32 cellular contexts compared by ENCODE assay signal in the genomic region with DNA sequence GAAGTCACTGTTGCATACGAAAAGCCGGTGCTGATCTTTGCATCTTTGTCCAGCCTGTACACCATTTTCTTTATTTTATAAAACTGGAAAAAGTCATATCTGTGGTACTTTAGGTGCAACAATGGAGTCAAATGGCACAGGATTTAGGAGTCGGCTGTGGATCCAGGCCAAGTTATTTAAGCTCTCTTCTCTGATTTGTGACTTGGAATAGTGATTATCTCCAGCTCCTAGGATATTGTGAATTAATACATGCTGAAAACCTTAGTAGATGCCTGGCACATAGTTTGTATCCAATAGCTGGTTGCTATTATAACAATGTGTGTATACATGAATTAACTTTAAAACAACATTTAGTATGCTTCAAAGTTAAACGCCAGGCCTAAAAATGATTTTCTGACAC. TPM values are rescaled to one million over a fixed set of nuclear protein-coding genes. Genes with fewer than 3 reads are reported as not detected.
"Had no signal": no experiment of that assay in that cellular context is flagged by ENCODE, and none has a peak within 500 bp of the region (broad histone marks: within the 10 kb centered on the region; RNA-seq: fewer than 3 reads in every experiment).

No MANE protein-coding gene starts in this region.

- FAIRE-seq: urothelium cell line had no signal

- H3K27ac ChIP-seq: stomach, suprapubic skin, testis, thoracic aorta, thyroid gland, tibial artery, tibial nerve, transverse colon, upper lobe of left lung, upper lobe of right lung, uterus, vagina had no signal

- H3K4me1 ChIP-seq: stomach, suprapubic skin, testis, thyroid gland, tibial artery, transverse colon, upper lobe of left lung, upper lobe of right lung, uterus, vagina had no signal

- H3K9me3 ChIP-seq: stomach, suprapubic skin, testis, thoracic aorta, thyroid gland, tibial artery, tibial nerve, transverse colon, upper lobe of left lung, upper lobe of right lung, uterus, vagina had no signal

- H3K36me3 ChIP-seq: stomach, suprapubic skin, thoracic aorta, thyroid gland, tibial artery, tibial nerve, transverse colon, upper lobe of left lung, upper lobe of right lung, uterus, vagina had no signal

- H3K27me3 ChIP-seq: stomach, suprapubic skin, testis, thyroid gland, tibial artery, tibial nerve, transverse colon, upper lobe of left lung, upper lobe of right lung, uterus, vagina had no signal

- DNase-seq: stimulated activated CD4-positive, alpha-beta T cell treated with anti-CD3 and anti-CD28 coated beads, Interleukin-2, amount 100 ng/mL, for 48 hours; stimulated activated CD4-positive, alpha-beta T cell treated with anti-CD3 and anti-CD28 coated beads, Interleukin-4, amount 100 ng/mL, for 1 hour; stimulated activated CD4-positive, alpha-beta T cell treated with anti-CD3 and anti-CD28 coated beads, Interleukin-4, amount 100 ng/mL, for 24 hours; stimulated activated CD4-positive, alpha-beta T cell treated with anti-CD3 and anti-CD28 coated beads, Interleukin-4, amount 100 ng/mL, for 4 hours; stimulated activated CD8-positive, alpha-beta memory T cell treated with anti-CD3 and anti-CD28 coated beads, Interleukin-4, amount 100 ng/mL, for 48 hours; stimulated activated naive B cell treated with anti-CD40 and anti-IgM and Interleukin-4, amounts not matched to agents 10 μg/mL and 1 μg/mL and 100 μg/mL, for 72 hours; stimulated activated naive CD4-positive, alpha-beta T cell; stimulated activated naive CD4-positive, alpha-beta T cell treated with Interleukin-2 at 50 U/mL for 16 hours; stimulated activated naive CD8-positive, alpha-beta T cell treated with anti-CD3 and anti-CD28 coated beads, Interleukin-15, amount 100 ng/mL, for 72 hours; stimulated activated naive CD8-positive, alpha-beta T cell treated with anti-CD3 and anti-CD28 coated beads, Interleukin-15, Interleukin-2, amounts not matched to agents 100 U/mL and 50 U/mL, for 24 hours; stomach; substantia nigra; testis; thyroid gland; tibial artery; transverse colon; trophoblast cell; upper lobe of left lung; upper lobe of right lung; uterus had no signal

- ATAC-seq: stimulated activated effector memory CD8-positive, alpha-beta T cell treated with anti-CD3 and anti-CD28 coated beads, Interleukin-12 subunit alpha, Interleukin-12 subunit beta, amount 100 ng/mL, for 72 hours; stimulated activated memory B cell treated with anti-CD40 and anti-IgM and Interleukin-4, amounts not matched to agents 10 μg/mL and 1 μg/mL and 100 μg/mL, for 72 hours; stimulated activated naive B cell treated with anti-CD40 and anti-IgM and Interleukin-4, amounts not matched to agents 10 μg/mL and 1 μg/mL and 100 μg/mL, for 72 hours; stimulated activated naive CD8-positive, alpha-beta T cell treated with anti-CD3 and anti-CD28 coated beads, Interleukin-15, amount 100 ng/mL, for 72 hours; stimulated activated naive CD8-positive, alpha-beta T cell treated with anti-CD3 and anti-CD28 coated beads, Interleukin-15, Interleukin-2, amounts not matched to agents 100 U/mL and 50 U/mL, for 24 hours; upper lobe of right lung had no signal

- H3K4me3 ChIP-seq: stomach, suprapubic skin, testis, thoracic aorta, thyroid gland, tibial artery, tibial nerve, transverse colon, upper lobe of left lung, upper lobe of right lung, uterus, vagina had no signal

RNA-seq across cellular contexts. Expression of a gene that starts 6.2 kb away (rescaled TPM):
- total RNA-seq: stomach, subcutaneous adipose tissue, suprapubic skin, temporal lobe, thoracic aorta, tibial nerve, transverse colon, upper lobe of left lung, upper lobe of right lung, ureter, urinary bladder, uterus, vagina had no signal
- polyA plus RNA-seq: stomach, thymus, urinary bladder had no signal

RNA-seq across cellular contexts. Expression of a gene that starts 43.6 kb away (rescaled TPM):
- total RNA-seq: stomach, subcutaneous adipose tissue, suprapubic skin, temporal lobe, testis, thoracic aorta, thyroid gland, tibial nerve, transverse colon, upper lobe of left lung, upper lobe of right lung, ureter, vagina had no signal
- polyA plus RNA-seq: stomach, urinary bladder had no signal
